ENCODE assay signal across 25 cellular contexts in genomic region chr15:45555914-45556608, GRCh38. TPM values are rescaled to one million over a fixed set of nuclear protein-coding genes. Genes with fewer than 3 reads are reported as not detected.
DNase-seq lines count a peak whose midpoint lies in the region; ATAC-seq, FAIRE-seq and TF ChIP-seq lines count a peak whose summit lies in the region.
"Had no signal": no experiment of that assay in that cellular context is flagged by ENCODE, and none has a peak within 500 bp of the region (broad histone marks: within the 10 kb centered on the region; RNA-seq: fewer than 3 reads in every experiment).

No MANE protein-coding gene starts in this region.

- H3K9me3 ChIP-seq in WERI-Rb-1 (ENCODE audit: severe bottlenecking) = no peaks in the 10 kb centered on the region
- H3K9me3 ChIP-seq: colonic mucosa, SJSA1 had no signal

- DNase-seq in GM12891 (ENCODE audit: insufficient read length, low spot score) (no peak), MV-4-11 (lab: John Stamatoyannopoulos, UW) (peak; percentile 82), left colon (no peak), HPDE6-E6E7 (ENCODE audit: extremely low spot score) (no peak), WERI-Rb-1 (no peak)
- DNase-seq: activated CD4-positive, alpha-beta memory T cell treated with anti-CD3 and anti-CD28 coated beads for 36 hours; activated gamma-delta T cell; brain microvascular endothelial cell; CD4-positive, alpha-beta T cell; colonic mucosa; DMS53; glutamatergic neuron; H7; NCI-H1436 treated with DMSO at 0.1 percent for 48 hours; NCI-H2171; NCI-H526; nephron progenitor cell; T-helper 17 cell had no signal

- intact Hi-C loops in left colon (cut with DNase I, micrococcal nuclease) = no loop called here

- no peaks in the 10 kb centered on the region for H3K27me3 ChIP-seq in WERI-Rb-1 (ENCODE audit: insufficient read depth, low read depth, severe bottlenecking)
- H3K27me3 ChIP-seq: brain microvascular endothelial cell, colonic mucosa had no signal

- no peak for FAIRE-seq in GM12891 (lab: Jason Lieb, UNC)

- peak; percentile 63 for ATAC-seq in GM19397 (IDR thresholded peaks at IDR 0.05; ENCODE audit: unreplicated experiment)
- peak; percentile 25 for ATAC-seq in left colon
- ATAC-seq in GM18867 (IDR thresholded peaks at IDR 0.05; ENCODE audit: unreplicated experiment) = no peak
- ATAC-seq: left lobe of liver, sciatic nerve, T-helper 17 cell had no signal

- no peak for TF ChIP-seq POLR2A in GM12891 (IDR thresholded peaks at IDR 0.05; ENCODE audit: low read depth, low read length)

- no peak overlapping the region for H3K4me3 ChIP-seq in WERI-Rb-1 (ENCODE audit: low read depth, low read length)
- H3K4me3 ChIP-seq: colonic mucosa, SJSA1 had no signal

- no peak overlapping the region for H3K27ac ChIP-seq in WERI-Rb-1
- H3K27ac ChIP-seq: brain microvascular endothelial cell, colonic mucosa, parathyroid adenoma, SJSA1, VCaP had no signal

- no peak for TF ChIP-seq CTCF in WERI-Rb-1 (IDR thresholded peaks at IDR 0.05; ENCODE audit: low read depth, low read length)

- no peaks in the 10 kb centered on the region for H3K36me3 ChIP-seq in WERI-Rb-1
- H3K36me3 ChIP-seq: brain microvascular endothelial cell, colonic mucosa, SJSA1 had no signal

TF ChIP-seq in GM12891, 5 proteins besides CTCF, POLR2A, EP300 and RAD21:
- TF ChIP-seq POLR2AphosphoS5 (IDR thresholded peaks at IDR 0.05; ENCODE audit: low read depth, low read length) = no peak
- no peak for TF ChIP-seq POU2F2 (IDR thresholded peaks at IDR 0.05; ENCODE audit: low read depth, low read length)
- TF ChIP-seq TAF1 (IDR thresholded peaks at IDR 0.05; ENCODE audit: low read depth, low read length) = no peak
- peak; percentile 77 for TF ChIP-seq SPI1 (IDR thresholded peaks at IDR 0.05; ENCODE audit: low read depth, low read length)
- no peak for TF ChIP-seq PAX5 (IDR thresholded peaks at IDR 0.05; ENCODE audit: insufficient read depth, low read length, severe bottlenecking)

RNA-seq across cellular contexts. Expression of gene BLOC1S6, which starts 31.1 kb away (rescaled TPM):
- polyA plus RNA-seq in GM12891 (2012; ENCODE audit: low read depth, missing spikeins) = 18.4 TPM
- 10 to 100 TPM; 24.0 to 25.9 TPM for total RNA-seq in left colon

RNA-seq across cellular contexts. Expression of gene SLC30A4, which starts 33.5 kb away (rescaled TPM):
- 0.14 TPM for polyA plus RNA-seq in GM12891 (2012; ENCODE audit: low read depth, missing spikeins)
- 10 to 100 TPM; 14.5 to 18.3 TPM for total RNA-seq in left colon
